Comparison of ENCODE assay signal across 15 cellular contexts in genomic region chr10:70786799-70787415, GRCh38. TPM values are rescaled to one million over a fixed set of nuclear protein-coding genes. Genes with fewer than 3 reads are reported as not detected.
A peak's percentile ranks its signal among the peaks of the same experiment; 100 is the strongest.
DNase-seq lines count a peak whose midpoint lies in the region; ATAC-seq, FAIRE-seq and TF ChIP-seq lines count a peak whose summit lies in the region.
"Had no signal": no experiment of that assay in that cellular context is flagged by ENCODE, and none has a peak within 500 bp of the region (broad histone marks: within the 10 kb centered on the region; RNA-seq: fewer than 3 reads in every experiment).

No MANE protein-coding gene starts in this region.

- H3K36me3 ChIP-seq in DND-41 (ENCODE audit: insufficient read depth, low read length) (no peaks in the 10 kb centered on the region), keratinocyte (ENCODE audit: control insufficient read depth in 2 of 2, extremely low read depth in 1 of 2, insufficient read depth in 2 of 2, low read length in 2 of 2) (no peaks in the 10 kb centered on the region)
- H3K36me3 ChIP-seq: neutrophil had no signal

- H3K4me1 ChIP-seq in DND-41 (ENCODE audit: insufficient read depth, low read length) (peaks cover 5% of the 10 kb centered on the region; the same call in 1 of the 2 replicates), keratinocyte (ENCODE audit: control insufficient read depth, extremely low read depth, insufficient read depth, low read length) (peaks cover 2% of the 10 kb centered on the region)

- H2AFZ ChIP-seq in DND-41 (ENCODE audit: low read depth, low read length) (no peak overlapping the region), keratinocyte (ENCODE audit: control insufficient read depth, low read length) (no peak overlapping the region)

- H3K4me3 ChIP-seq in DND-41 (ENCODE audit: low read depth in 1 of 2, low read length in 2 of 2) (no peak overlapping the region), keratinocyte (ENCODE audit: control insufficient read depth in 2 of 3, extremely low read depth in 1 of 3, insufficient read depth in 2 of 3, low read depth in 1 of 3, low read length in 3 of 3) (no peak overlapping the region)
- H3K4me3 ChIP-seq: SK-N-MC, skin epidermis had no signal

- H3K9ac ChIP-seq in DND-41 (ENCODE audit: low read depth, low read length) (no peak overlapping the region), keratinocyte (ENCODE audit: control insufficient read depth, extremely low read depth, insufficient read depth, low read length) (no peak overlapping the region)

- H3K27me3 ChIP-seq in DND-41 (ENCODE audit: insufficient read depth, low read length, poor library complexity) (peaks cover 20% of the 10 kb centered on the region), keratinocyte (ENCODE audit: control insufficient read depth, extremely low read depth, insufficient read depth, low read length) (peaks cover 10% of the 10 kb centered on the region)

- peak; percentile 45; the same call in 2 of the 3 replicates for ATAC-seq in DND-41 (ENCODE audit: insufficient read depth, low read depth)
- no peak for ATAC-seq in GM21360 (IDR thresholded peaks at IDR 0.05; ENCODE audit: unreplicated experiment)
- ATAC-seq: left ventricle myocardium superior had no signal

- no peaks in the 10 kb centered on the region for H3K9me1 ChIP-seq in keratinocyte (ENCODE audit: control insufficient read depth, extremely low read depth, insufficient read depth, low read length)

- TF ChIP-seq CTCF in DND-41 (IDR thresholded peaks at IDR 0.05; ENCODE audit: borderline replicate concordance, extremely low read depth, low read length, poor library complexity, severe bottlenecking) (no peak), keratinocyte (optimal IDR thresholded peaks at IDR 0.05 in 1 of 3, IDR thresholded peaks at IDR 0.05 in 1 of 3, conservative IDR thresholded peaks at IDR 0.05 in 1 of 3; ENCODE audit: extremely low read depth in 1 of 3, insufficient read depth in 2 of 3, low read length in 3 of 3) (no peak)

- DNase-seq in DND-41: no peak
- peak; percentile 42 for DNase-seq in HCEC 1CT
- peak; percentile 78 for DNase-seq in amniotic epithelial cell (ENCODE audit: low read depth)
- no peak for DNase-seq in keratinocyte (ENCODE audit: low read depth, low spot score)
- DNase-seq in activated CD4-positive, CD25-positive, alpha-beta regulatory T cell (lab: John Stamatoyannopoulos, UW): no peak
- DNase-seq in islet precursor cell: no peak
- DNase-seq in T1000 (lab: John Stamatoyannopoulos, UW): no peak
- DNase-seq: effector memory CD4-positive, alpha-beta T cell; left ventricle myocardium superior; NCI-H1436; trophoblast cell had no signal

- no peak overlapping the region for H3K27ac ChIP-seq in DND-41 (ENCODE audit: low read length)
- H3K27ac ChIP-seq in keratinocyte (ENCODE audit: control insufficient read depth, insufficient read depth, low read length): no peak overlapping the region
- H3K27ac ChIP-seq: neutrophil, SK-N-MC, skin epidermis had no signal

- dilution Hi-C loops in keratinocyte (cut with MboI; ENCODE audit: extremely low pct_ligation_motif_present, low sequenced_read_pairs): no loop called here

- H3K4me2 ChIP-seq in DND-41 (ENCODE audit: insufficient read depth, low read length) (no peak overlapping the region), keratinocyte (ENCODE audit: control insufficient read depth, extremely low read depth, insufficient read depth, low read depth, low read length) (no peak overlapping the region)

- H4K20me1 ChIP-seq in DND-41 (ENCODE audit: insufficient read depth, low read length) (no peaks in the 10 kb centered on the region), keratinocyte (ENCODE audit: control insufficient read depth, extremely low read depth, insufficient read depth, low read length) (no peaks in the 10 kb centered on the region)

- H3K79me2 ChIP-seq in DND-41 (ENCODE audit: insufficient read depth, low read length) (no peaks in the 10 kb centered on the region), keratinocyte (ENCODE audit: control insufficient read depth, insufficient read depth, low read length) (no peaks in the 10 kb centered on the region)

- H3K9me3 ChIP-seq in DND-41 (ENCODE audit: insufficient read depth, low read length, severe bottlenecking) (no peaks in the 10 kb centered on the region), keratinocyte (ENCODE audit: control insufficient read depth, low read depth, low read length) (no peaks in the 10 kb centered on the region)
- H3K9me3 ChIP-seq: neutrophil had no signal

- peak; percentile 46 for FAIRE-seq in keratinocyte (lab: Jason Lieb, UNC)

RNA-seq across cellular contexts. Expression of gene TBATA, which starts 1.7 kb away (rescaled TPM):
- not detected in 3 replicates for polyA plus RNA-seq in keratinocyte
- not detected for polyA plus RNA-seq in keratinocyte (2011; ENCODE audit: low read depth)
- polyA plus RNA-seq in keratinocyte (2011; cell fraction: cytosol; rRNA removed): not detected in 2 replicates
- not detected in 2 replicates for polyA plus RNA-seq in keratinocyte (2011; cell fraction: nucleus; rRNA removed)
- polyA plus RNA-seq in keratinocyte (2012; ENCODE audit: low replicate concordance): not detected in 2 replicates
- not detected in 3 replicates for polyA minus RNA-seq in keratinocyte
- polyA minus RNA-seq in keratinocyte (2011; cell fraction: cytosol; rRNA and poly(A)+ RNA removed): not detected
- not detected in 2 replicates for polyA minus RNA-seq in keratinocyte (2011; cell fraction: nucleus; rRNA and poly(A)+ RNA removed)

RNA-seq across cellular contexts. Expression of gene SGPL1, which starts 28.8 kb away (rescaled TPM):
- 27.3 to 44.1 TPM (median 31.4 TPM) in 3 replicates for polyA plus RNA-seq in keratinocyte
- polyA plus RNA-seq in keratinocyte (2011; ENCODE audit: low read depth): 32.4 TPM
- polyA plus RNA-seq in keratinocyte (2011; cell fraction: cytosol; rRNA removed): 17.9 and 24.7 TPM in 2 replicates
- 56.4 and 67.1 TPM in 2 replicates for polyA plus RNA-seq in keratinocyte (2011; cell fraction: nucleus; rRNA removed)
- polyA plus RNA-seq in keratinocyte (2012; ENCODE audit: low replicate concordance): 29.2 and 29.9 TPM in 2 replicates
- polyA minus RNA-seq in keratinocyte: 43.9 to 82.3 TPM (median 66.8 TPM) in 3 replicates
- 35.3 TPM for polyA minus RNA-seq in keratinocyte (2011; cell fraction: cytosol; rRNA and poly(A)+ RNA removed)
- 69.0 and 110 TPM in 2 replicates for polyA minus RNA-seq in keratinocyte (2011; cell fraction: nucleus; rRNA and poly(A)+ RNA removed)

Comparison
In these comparisons a context has a peak if more than half of its experiments do, and no peak if none do; other contexts are left out.
1. DNase-seq: peak in HCEC 1CT (single experiment) and amniotic epithelial cell (single experiment); none in DND-41 (single experiment), keratinocyte (single experiment), activated CD4-positive, CD25-positive, alpha-beta regulatory T cell (0 of 4), islet precursor cell (single experiment) and T1000 (single experiment).